10 cellular contexts compared by ENCODE assay signal in the genomic region with DNA sequence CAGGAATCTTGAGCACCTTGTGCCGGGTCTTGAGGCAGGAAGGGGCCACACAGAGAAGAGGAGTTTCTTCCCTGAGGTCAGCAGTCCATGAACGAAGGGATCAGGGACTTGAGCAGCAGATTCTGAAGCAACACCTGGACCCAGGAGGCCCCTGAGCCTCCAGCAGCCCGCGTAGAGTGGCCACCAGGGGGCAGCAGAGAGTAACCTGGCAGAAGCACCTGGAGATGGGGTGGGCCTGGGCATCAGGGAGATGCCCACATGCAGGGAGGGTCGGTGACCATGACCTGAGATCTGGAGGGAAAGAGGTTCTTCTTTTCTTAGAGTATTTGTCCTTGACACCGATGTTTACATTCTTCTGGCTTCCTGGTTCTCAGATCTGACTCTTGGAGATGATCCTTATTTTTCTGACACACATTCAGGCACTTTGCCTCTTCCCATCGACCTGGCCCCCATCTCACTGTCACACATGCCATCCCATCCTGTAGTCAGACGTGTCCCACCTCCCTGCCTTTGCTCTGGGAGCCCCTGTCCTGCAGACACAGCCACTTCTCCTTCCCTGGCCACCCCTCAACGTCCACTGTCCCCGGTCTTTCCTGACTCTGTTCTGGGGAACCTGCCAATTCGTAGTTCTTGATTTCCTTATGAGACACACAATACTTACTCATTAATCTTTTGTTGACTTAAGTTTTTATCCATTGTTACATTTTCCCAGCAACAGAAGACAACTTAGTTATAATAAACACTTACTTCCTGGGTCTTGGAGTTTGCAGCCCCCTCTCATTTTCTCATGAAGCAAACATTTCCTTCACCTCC.
DNase-seq lines count a peak whose midpoint lies in the region; ATAC-seq, FAIRE-seq and TF ChIP-seq lines count a peak whose summit lies in the region.
"Had no signal": no experiment of that assay in that cellular context is flagged by ENCODE, and none has a peak within 500 bp of the region (broad histone marks: within the 10 kb centered on the region; RNA-seq: fewer than 3 reads in every experiment).

No MANE protein-coding gene starts in this region.

- H3K4me2 ChIP-seq in H1 (ENCODE audit: insufficient read depth in 1 of 2, low read depth in 2 of 2, low read length in 2 of 2): no peak overlapping the region

- no peak overlapping the region for H4K5ac ChIP-seq in H1 (ENCODE audit: insufficient read length, low read depth, low read length)

- H3K27me3 Mint-ChIP-seq in natural killer cell (ENCODE audit: low read depth in 2 of 2): no peaks in the 10 kb centered on the region
- H3K27me3 Mint-ChIP-seq in stimulated activated naive CD8-positive, alpha-beta T cell treated with anti-CD3 and anti-CD28 coated beads, Interleukin-15, amount 100 ng/mL, for 72 hours: no peaks in the 10 kb centered on the region

- ATAC-seq in natural killer cell (peak; percentile 57 to 82 (median 81)), HG02623 (IDR thresholded peaks at IDR 0.05; ENCODE audit: unreplicated experiment) (no peak)
- ATAC-seq in stimulated activated naive CD8-positive, alpha-beta T cell treated with anti-CD3 and anti-CD28 coated beads, Interleukin-15, amount 100 ng/mL, for 72 hours: peak; percentile 74

- no peaks in the 10 kb centered on the region for H3K36me3 Mint-ChIP-seq in natural killer cell

- no peak overlapping the region for H3K14ac ChIP-seq in H1 (ENCODE audit: insufficient read length)

- no peak overlapping the region for H3K27ac ChIP-seq in H1 (ENCODE audit: low read depth, low read length)
- H3K27ac ChIP-seq: BLaER1 had no signal

- H3K36me3 ChIP-seq in H1 (ENCODE audit: control insufficient read depth in 2 of 4, insufficient read depth in 4 of 4, low read length in 3 of 4): no peaks in the 10 kb centered on the region
- H3K36me3 ChIP-seq: BLaER1 had no signal

- H2BK5ac ChIP-seq in H1 (ENCODE audit: low read depth, low read length): no peak overlapping the region

- FAIRE-seq in H1 (lab: Jason Lieb, UNC): no peak
- FAIRE-seq: endometrium had no signal

- H3K23me2 ChIP-seq in H1 (ENCODE audit: low read depth, low read length): no peaks in the 10 kb centered on the region

- 52% methylated on average over 11 of the region's 11 CpGs; no CpG with 5 or more reads in 1 of the 2 experiments for WGBS in H1 (ENCODE audit: extremely low coverage in 1 of 2, insufficient coverage in 1 of 2, insufficient read length in 1 of 2, insufficient replicate concordance in 2 of 2, low coverage in 1 of 2, low lambda C conversion rate in 2 of 2, missing lambda C conversion rate in 1 of 2), 2 experiments

- H3K9me3 ChIP-seq in H1 (ENCODE audit: insufficient read depth in 2 of 2, low read depth in 1 of 2, low read length in 1 of 2): peaks cover 23 to 58% of the 10 kb centered on the region in 2 experiments; a peak in 3 of 4 replicates
- H3K9me3 ChIP-seq: BLaER1 had no signal

- H4K91ac ChIP-seq in H1 (replicated peaks; ENCODE audit: insufficient read length, low read length): no peak overlapping the region

- intact Hi-C loops in natural killer cell (cut with micrococcal nuclease): loop anchor here (1.0 to 5.0 kb wide), 3 partner anchors 36 to 244 kb away; no protein-coding TSS in a partner anchor

- POLR2A ChIA-PET in H1 (lab: Charles Lee; ENCODE audit: partially characterized antibody): no interaction called here

- no peaks in the 10 kb centered on the region for H4K20me1 ChIP-seq in H1 (replicated peaks in 1 of 2; ENCODE audit: control insufficient read depth in 1 of 2, insufficient read depth in 2 of 2, low read length in 2 of 2)
- H4K20me1 ChIP-seq: BLaER1 had no signal

- H3K23ac ChIP-seq in H1 (ENCODE audit: insufficient read length): no peak overlapping the region

- H3K18ac ChIP-seq in H1 (ENCODE audit: extremely low read depth, low read length): no peak overlapping the region

- H2BK15ac ChIP-seq in H1 (ENCODE audit: low read length): no peak overlapping the region

- no peak overlapping the region for H2BK120ac ChIP-seq in H1 (replicated peaks; ENCODE audit: low read depth, low read length)

- H2AK5ac ChIP-seq in H1 (ENCODE audit: low read depth, low read length): no peak overlapping the region

- no peaks in the 10 kb centered on the region for H3K9me3 Mint-ChIP-seq in natural killer cell
- no peaks in the 10 kb centered on the region for H3K9me3 Mint-ChIP-seq in stimulated activated naive CD8-positive, alpha-beta T cell treated with anti-CD3 and anti-CD28 coated beads, Interleukin-15, amount 100 ng/mL, for 72 hours

- H3K4me3 ChIP-seq in H1 (ENCODE audit: extremely low read depth in 1 of 4, insufficient read depth in 2 of 4, low read depth in 3 of 4, low read length in 4 of 4): no peak overlapping the region
- H3K4me3 ChIP-seq: BLaER1 had no signal

- no peak overlapping the region for H3K4ac ChIP-seq in H1 (replicated peaks; ENCODE audit: insufficient read length, low read depth, low read length)

- no peaks in the 10 kb centered on the region for H3K79me2 ChIP-seq in H1 (ENCODE audit: control insufficient read depth in 1 of 2, insufficient read depth in 2 of 2, low read length in 2 of 2)

- TF ChIP-seq EP300 in H1 (IDR thresholded peaks at IDR 0.05; ENCODE audit: borderline replicate concordance in 1 of 2, low read depth in 2 of 2, low read length in 2 of 2): no peak

- no peaks in the 10 kb centered on the region for H3K79me1 ChIP-seq in H1 (ENCODE audit: low read depth, low read length)

- H3K56ac ChIP-seq in H1 (replicated peaks; ENCODE audit: insufficient read length, low read depth, low read length): no peak overlapping the region

- H3K4me1 Mint-ChIP-seq in natural killer cell: peaks cover 0 to 14% of the 10 kb centered on the region in 2 donors
- H3K4me1 Mint-ChIP-seq in stimulated activated naive CD8-positive, alpha-beta T cell treated with anti-CD3 and anti-CD28 coated beads, Interleukin-15, amount 100 ng/mL, for 72 hours: no peaks in the 10 kb centered on the region

- TF ChIP-seq RAD21 in H1 (IDR thresholded peaks at IDR 0.05 in 1 of 2, conservative IDR thresholded peaks at IDR 0.05 in 1 of 2; ENCODE audit: low read depth in 2 of 2, low read length in 2 of 2): peak; percentile 25 to 49; a peak in 2 of 4 replicates

- CTCF ChIA-PET in H1 (lab: Charles Lee; ENCODE audit: partially characterized antibody): interaction anchor here (0.8 to 1.3 kb wide), 3 partner anchors 19 to 297 kb away, joined by 3 to 4 read pairs (median 4); no protein-coding TSS in a partner anchor

- no peak overlapping the region for H2BK12ac ChIP-seq in H1 (ENCODE audit: low read depth, low read length)

- TF ChIP-seq POLR2A in H1 (IDR thresholded peaks at IDR 0.05; ENCODE audit: control extremely low read depth in 1 of 2, low read depth in 2 of 2, low read length in 2 of 2): no peak

- H2BK20ac ChIP-seq in H1 (ENCODE audit: low read length): no peak overlapping the region

- H3K9ac ChIP-seq in H1 (replicated peaks in 1 of 4; ENCODE audit: extremely low read depth in 1 of 4, low read depth in 3 of 4, low read length in 3 of 4): no peak overlapping the region
- H3K9ac ChIP-seq: BLaER1 had no signal

- peak; percentile 9 for DNase-seq in DMS153 treated with DMSO at 0.1 percent for 48 hours (lab: John Stamatoyannopoulos, UW; ENCODE audit: unreplicated experiment)
- DNase-seq in DMS153 (lab: John Stamatoyannopoulos, UW): no peak
- peak; percentile 57 for DNase-seq in NAMALWA (ENCODE audit: low spot score)
- DNase-seq in activated CD8-positive, alpha-beta memory T cell treated with anti-CD3 and anti-CD28 coated beads for 24 hours: peak; percentile 93
- peak in 1 of 2 experiments; percentile 92 for DNase-seq in H1 (ENCODE audit: low read depth in 1 of 2, low spot score in 2 of 2)
- DNase-seq in natural killer cell: peak; percentile 82
- peak; percentile 67 to 71 for DNase-seq in stimulated activated naive CD8-positive, alpha-beta T cell treated with anti-CD3 and anti-CD28 coated beads, Interleukin-15, amount 100 ng/mL, for 72 hours

- H3K4me1 ChIP-seq in H1 (replicated peaks in 1 of 4; ENCODE audit: control insufficient read depth in 3 of 4, insufficient read depth in 4 of 4, low read length in 3 of 4): no peaks in the 10 kb centered on the region

- peak overlapping the region; percentile 55 for H3K4me3 Mint-ChIP-seq in natural killer cell
- no peak overlapping the region for H3K4me3 Mint-ChIP-seq in stimulated activated naive CD8-positive, alpha-beta T cell treated with anti-CD3 and anti-CD28 coated beads, Interleukin-15, amount 100 ng/mL, for 72 hours

- H3K27ac Mint-ChIP-seq in natural killer cell: peak overlapping the region; percentile 8 to 60
- peak overlapping the region; percentile 38 to 87 for H3K27ac Mint-ChIP-seq in stimulated activated naive CD8-positive, alpha-beta T cell treated with anti-CD3 and anti-CD28 coated beads, Interleukin-15, amount 100 ng/mL, for 72 hours

- no peak overlapping the region for H4K8ac ChIP-seq in H1 (ENCODE audit: extremely low read depth, insufficient read depth, low read length)

- peaks cover 9 to 62% (median 34%) of the 10 kb centered on the region in 4 experiments for H3K27me3 ChIP-seq in H1 (replicated peaks in 1 of 4; ENCODE audit: control insufficient read depth in 3 of 4, extremely low read depth in 1 of 4, insufficient read depth in 3 of 4, low read length in 3 of 4)
- H3K27me3 ChIP-seq: BLaER1 had no signal

- H2AFZ ChIP-seq in H1 (ENCODE audit: low read length): no peak overlapping the region

- peak; percentile 75 to 85 (median 80) for TF ChIP-seq CTCF in H1 (IDR thresholded peaks at IDR 0.05; ENCODE audit: control extremely low read depth in 1 of 3, insufficient read depth in 1 of 3, low read depth in 1 of 3, low read length in 3 of 3)
- TF ChIP-seq CTCF in natural killer cell (IDR thresholded peaks at IDR 0.05): peak; percentile 99

TF ChIP-seq in H1, 55 proteins besides CTCF, POLR2A, EP300 and RAD21:
- 0 out of 2 replicates have a peak, but pooled peaks have one; percentile 15 for TF ChIP-seq CREB1 (IDR thresholded peaks at IDR 0.05)
- TF ChIP-seq, protein P1, sequence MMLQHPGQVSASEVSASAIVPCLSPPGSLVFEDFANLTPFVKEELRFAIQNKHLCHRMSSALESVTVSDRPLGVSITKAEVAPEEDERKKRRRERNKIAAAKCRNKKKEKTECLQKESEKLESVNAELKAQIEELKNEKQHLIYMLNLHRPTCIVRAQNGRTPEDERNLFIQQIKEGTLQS (IDR thresholded peaks at IDR 0.05; ENCODE audit: insufficient read depth, low read depth, low read length): no peak
